In the genomic region with DNA sequence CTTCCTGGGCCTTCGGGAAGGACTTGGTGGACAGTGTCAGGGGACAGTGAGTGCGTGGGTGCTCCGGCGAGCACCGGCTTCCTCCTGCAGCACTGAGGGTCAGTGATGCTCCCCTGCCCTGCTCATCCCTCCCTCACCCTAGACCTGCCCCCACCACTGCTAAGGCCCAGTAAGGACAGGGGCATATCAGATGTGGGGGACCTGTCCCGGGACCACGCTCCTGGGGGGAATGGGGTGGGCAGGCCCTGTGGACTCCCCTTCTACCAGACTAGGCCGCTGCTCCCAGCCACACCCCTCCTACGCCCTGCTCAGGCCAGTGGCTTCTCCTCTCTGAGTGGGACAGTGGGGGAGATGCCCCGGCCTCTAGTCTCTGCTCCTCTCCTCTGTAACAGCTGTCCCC, we compare ENCODE assay signal across 27 cellular contexts. TPM values are rescaled to one million over a fixed set of nuclear protein-coding genes. Genes with fewer than 3 reads are reported as not detected.
"Had no signal": no experiment of that assay in that cellular context is flagged by ENCODE, and none has a peak within 500 bp of the region (broad histone marks: within the 10 kb centered on the region; RNA-seq: fewer than 3 reads in every experiment).

No MANE protein-coding gene starts in this region.

- H3K9me3 Mint-ChIP-seq: activated B cell treated with CpG ODN at 0.5 μM for 24 hours; activated CD4-positive, alpha-beta memory T cell treated with anti-CD3 and anti-CD28 coated beads, Interleukin-2, amount 10 ng/mL, durations not matched to agents 7 days and 5 days; activated naive CD4-positive, alpha-beta T cell treated with anti-CD3 and anti-CD28 coated beads for 36 hours; central memory CD8-positive, alpha-beta T cell; T-cell had no signal

- H3K4me3 Mint-ChIP-seq: activated B cell treated with CpG ODN at 0.5 μM for 24 hours; activated CD4-positive, alpha-beta memory T cell treated with anti-CD3 and anti-CD28 coated beads, Interleukin-2, amount 10 ng/mL, durations not matched to agents 7 days and 5 days; activated naive CD4-positive, alpha-beta T cell treated with anti-CD3 and anti-CD28 coated beads for 36 hours; central memory CD8-positive, alpha-beta T cell; T-cell had no signal

- H3K4me2 ChIP-seq: PC-9 had no signal

- ATAC-seq: T-cell had no signal

- H3K27me3 Mint-ChIP-seq: central memory CD8-positive, alpha-beta T cell; T-cell had no signal

- FAIRE-seq: astrocyte, TTC549 had no signal

- H2AFZ ChIP-seq: PC-9 had no signal

- DNase-seq: activated B cell treated with CpG ODN at 0.5 μM for 24 hours; activated CD4-positive, alpha-beta memory T cell treated with anti-CD3 and anti-CD28 coated beads, Interleukin-2, amount 10 ng/mL, durations not matched to agents 7 days and 5 days; activated CD4-positive, alpha-beta T cell treated with anti-CD3 and anti-CD28 coated beads for 1 hour; activated CD4-positive, alpha-beta T cell treated with anti-CD3 and anti-CD28 coated beads, Interleukin-2, amount 50 U/mL, for 1 hour; activated CD8-positive, alpha-beta memory T cell treated with anti-CD3 and anti-CD28 coated beads, Interleukin-2, amount 50 U/mL, for 48 hours; activated effector memory CD4-positive, alpha-beta T cell treated with anti-CD3 and anti-CD28 coated beads, Interleukin-2, amount 50 U/mL, for 16 hours; activated naive CD4-positive, alpha-beta T cell treated with anti-CD3 and anti-CD28 coated beads for 36 hours; activated T-cell treated with anti-CD3 and anti-CD28 coated beads, Interleukin-2, amount 50 U/mL, for 1 hour; amygdala; Karpas-422; NCI-H1105 treated with DMSO at 0.1 percent for 48 hours; NCI-H1436 treated with DMSO at 0.1 percent for 48 hours; NCI-H187; NCI-H2081 treated with DMSO at 0.1 percent for 48 hours; NCI-H446; NCI-H524 treated with DMSO at 0.1 percent for 48 hours; NCI-H748 treated with DMSO at 0.1 percent for 48 hours; PC-9; SIG-M5; T-cell; T-helper 2 cell; T1000 had no signal

- H3K27ac ChIP-seq: PC-9, SK-N-MC had no signal

- H3K27ac Mint-ChIP-seq: activated B cell treated with CpG ODN at 0.5 μM for 24 hours; activated CD4-positive, alpha-beta memory T cell treated with anti-CD3 and anti-CD28 coated beads, Interleukin-2, amount 10 ng/mL, durations not matched to agents 7 days and 5 days; activated naive CD4-positive, alpha-beta T cell treated with anti-CD3 and anti-CD28 coated beads for 36 hours; T-cell had no signal

- H3K4me3 ChIP-seq: PC-9, SK-N-MC had no signal

- H3K36me3 Mint-ChIP-seq: brain, T-cell had no signal

RNA-seq across cellular contexts. Expression of gene CATSPERD, which starts 43.3 kb away (rescaled TPM):
- total RNA-seq: activated B cell treated with CpG ODN at 0.5 μM for 24 hours; activated CD4-positive, alpha-beta memory T cell treated with anti-CD3 and anti-CD28 coated beads, Interleukin-2, amount 10 ng/mL, durations not matched to agents 7 days and 5 days; activated naive CD4-positive, alpha-beta T cell treated with anti-CD3 and anti-CD28 coated beads for 36 hours; astrocyte; PC-9; T-cell had no signal
